6 cellular contexts compared by ENCODE assay signal in genomic region chr14:58901826-58902225, GRCh38.
"Had no signal": no experiment of that assay in that cellular context is flagged by ENCODE, and none has a peak within 500 bp of the region (broad histone marks: within the 10 kb centered on the region; RNA-seq: fewer than 3 reads in every experiment).

No MANE protein-coding gene starts in this region.

- H3K4me2 ChIP-seq: GM23338 had no signal

- H3K4me3 ChIP-seq: GM23338, K562 had no signal

- ATAC-seq: GM23338, K562 had no signal

- DNase-seq: H9, HCEC 1CT, IMR-90, KG1 had no signal
